In the genomic region with DNA sequence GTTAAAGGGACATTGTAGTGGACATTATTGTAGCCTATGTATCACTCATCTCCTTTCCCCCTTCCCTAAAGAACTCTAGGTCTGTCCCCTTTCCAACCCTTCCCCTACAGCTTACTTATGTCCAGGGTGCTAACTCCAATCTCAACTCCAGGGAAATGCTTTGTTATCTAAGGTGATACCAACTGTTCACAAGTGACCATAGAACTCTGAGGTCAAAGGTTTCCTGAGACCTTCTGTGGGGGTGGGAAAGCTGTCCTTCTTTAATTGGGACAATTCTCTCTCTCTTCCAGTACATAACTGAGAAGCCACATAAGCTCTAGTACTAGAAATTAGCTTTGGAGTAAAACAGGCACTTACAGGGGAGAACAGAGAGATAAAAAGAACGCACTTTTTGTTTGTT, we compare ENCODE assay signal across 26 cellular contexts.
DNase-seq lines count a peak whose midpoint lies in the region; ATAC-seq, FAIRE-seq and TF ChIP-seq lines count a peak whose summit lies in the region.
"Had no signal": no experiment of that assay in that cellular context is flagged by ENCODE, and none has a peak within 500 bp of the region (broad histone marks: within the 10 kb centered on the region; RNA-seq: fewer than 3 reads in every experiment).

No MANE protein-coding gene starts in this region.

- intact Hi-C loops in HepG2 (cut with micrococcal nuclease; ENCODE audit: unreplicated experiment): no loop called here

- 52% methylated on average over 1 of the region's 1 CpG for WGBS in liver
- 18% methylated on average over 1 of the region's 1 CpG for WGBS in HepG2 (ENCODE audit: low lambda C conversion rate)
- WGBS in small intestine, 3 donors: 81 to 87% (median 82%) methylated on average over 1 of the region's 1 CpG

- ATAC-seq in HepG2 (no peak), GM18861 (IDR thresholded peaks at IDR 0.05; ENCODE audit: unreplicated experiment) (no peak)
- ATAC-seq: A549 had no signal

- FAIRE-seq in HepG2 (lab: Jason Lieb, UNC): no peak
- FAIRE-seq in small intestine (lab: Jason Lieb, UNC): no peak
- FAIRE-seq: A549, D721Med, GM12891, GM18507, H54 had no signal

- H3K36me3 ChIP-seq in liver (ENCODE audit: control insufficient read depth in 4 of 4, insufficient read depth in 3 of 4, low read depth in 1 of 4, low read length in 3 of 4) (no peaks in the 10 kb centered on the region), HepG2 (replicated peaks in 1 of 2; ENCODE audit: control insufficient read depth in 1 of 2, insufficient read depth in 2 of 2, low read length in 2 of 2) (no peaks in the 10 kb centered on the region), neural progenitor cell (no peaks in the 10 kb centered on the region), small intestine (ENCODE audit: control insufficient read depth in 2 of 2, insufficient read depth in 2 of 2, low read length in 2 of 2) (peaks cover 0 to 3% of the 10 kb centered on the region in 2 donors)
- H3K36me3 ChIP-seq: BE2C; BLaER1 treated with 17β-estradiol and CSF1 and Interleukin-3, amounts not matched to agents 10 nM and 100 nM; HAP-1 had no signal

- H3K4me1 Mint-ChIP-seq in neural progenitor cell: no peaks in the 10 kb centered on the region
- H3K4me1 Mint-ChIP-seq: CD14-positive monocyte had no signal

- TF ChIP-seq POLR2A in HepG2 (IDR thresholded peaks at IDR 0.05; ENCODE audit: insufficient read depth in 1 of 2, low read depth in 2 of 2, low read length in 2 of 2): no peak

- DNase-seq in HepG2 (ENCODE audit: low spot score): no peak
- DNase-seq in neural progenitor cell (ENCODE audit: low spot score): no peak
- DNase-seq in small intestine: peak; percentile 59
- DNase-seq in coronary artery (ENCODE audit: low spot score): no peak
- DNase-seq: 8988T; ACHN; AML-193; BE2C; CD4-positive, alpha-beta T cell; CD8-positive, alpha-beta memory T cell; DMS 273 treated with DMSO at 0.1 percent for 48 hours; DMS79; EL; GF-D8; GOT3; HFFc6 had no signal

- H4K20me1 ChIP-seq in HepG2 (ENCODE audit: insufficient read depth, low read length): no peaks in the 10 kb centered on the region
- H4K20me1 ChIP-seq in neural progenitor cell (ENCODE audit: low read depth): no peaks in the 10 kb centered on the region
- H4K20me1 ChIP-seq: BLaER1 treated with 17β-estradiol and CSF1 and Interleukin-3, amounts not matched to agents 10 nM and 100 nM had no signal

- H3K9ac ChIP-seq in liver (ENCODE audit: low read depth in 1 of 2, low read length in 2 of 2): no peak overlapping the region
- H3K9ac ChIP-seq in HepG2 (ENCODE audit: insufficient read depth, low read depth, low read length): no peak overlapping the region
- H3K9ac ChIP-seq in neural progenitor cell: no peak overlapping the region
- H3K9ac ChIP-seq: BLaER1 treated with 17β-estradiol and CSF1 and Interleukin-3, amounts not matched to agents 10 nM and 100 nM had no signal

- in situ Hi-C loops in HepG2 (cut with HindIII; ENCODE audit: extremely low pct_ligation_motif_present, low pct_unique_long_range_greater_than_20kb): no loop called here

- no TSS peak for BruUV-seq in HepG2 (replicated peaks; lab: Mats Ljungman, UMichigan)

- H3K4me3 Mint-ChIP-seq in neural progenitor cell: no peak overlapping the region
- H3K4me3 Mint-ChIP-seq: CD14-positive monocyte; CD4-positive, alpha-beta T cell; HFFc6 had no signal

- H3K4me3 ChIP-seq in liver (ENCODE audit: low read depth in 1 of 3, low read length in 3 of 3): no peak overlapping the region
- no peak overlapping the region for H3K4me3 ChIP-seq in HepG2 (replicated peaks in 1 of 3; ENCODE audit: insufficient read depth in 1 of 3, low read depth in 2 of 3, low read length in 3 of 3)
- no peak overlapping the region for H3K4me3 ChIP-seq in neural progenitor cell
- no peak overlapping the region for H3K4me3 ChIP-seq in small intestine (ENCODE audit: low read depth in 1 of 2, low read length in 2 of 2)
- H3K4me3 ChIP-seq in coronary artery: no peak overlapping the region
- H3K4me3 ChIP-seq: A549; BLaER1 treated with 17β-estradiol and CSF1 and Interleukin-3, amounts not matched to agents 10 nM and 100 nM; HAP-1 had no signal

- H3K27me3 ChIP-seq in liver (ENCODE audit: control insufficient read depth in 4 of 4, insufficient read depth in 4 of 4, low read length in 3 of 4) (no peaks in the 10 kb centered on the region), HepG2 (ENCODE audit: control insufficient read depth in 1 of 2, insufficient read depth in 2 of 2, low read length in 2 of 2) (no peaks in the 10 kb centered on the region), neural progenitor cell (no peaks in the 10 kb centered on the region), small intestine (ENCODE audit: control insufficient read depth in 2 of 2, insufficient read depth in 2 of 2, low read length in 2 of 2) (no peaks in the 10 kb centered on the region)
- H3K27me3 ChIP-seq: BE2C; BLaER1 treated with 17β-estradiol and CSF1 and Interleukin-3, amounts not matched to agents 10 nM and 100 nM had no signal

- peak overlapping the region; percentile 18 for H3K27ac Mint-ChIP-seq in neural progenitor cell
- H3K27ac Mint-ChIP-seq: CD14-positive monocyte; CD4-positive, alpha-beta T cell; HFFc6 had no signal

- H3K9me3 ChIP-seq in liver (ENCODE audit: control insufficient read depth in 4 of 4, low read length in 3 of 4): no peaks in the 10 kb centered on the region
- H3K9me3 ChIP-seq in HepG2 (ENCODE audit: low read length): no peaks in the 10 kb centered on the region
- H3K9me3 ChIP-seq in neural progenitor cell (ENCODE audit: low read depth): no peaks in the 10 kb centered on the region
- H3K9me3 ChIP-seq in small intestine (ENCODE audit: control insufficient read depth, low read depth): no peaks in the 10 kb centered on the region
- H3K9me3 ChIP-seq: A549, BE2C, HAP-1 had no signal

- H3K4me1 ChIP-seq in liver (ENCODE audit: control insufficient read depth in 4 of 4, insufficient read depth in 4 of 4, low read length in 3 of 4) (peaks cover 0 to 10% (median 1%) of the 10 kb centered on the region in 4 donors), HepG2 (ENCODE audit: insufficient read depth, low read length) (no peaks in the 10 kb centered on the region), neural progenitor cell (peaks cover 2% of the 10 kb centered on the region), small intestine (ENCODE audit: control insufficient read depth in 2 of 2, insufficient read depth in 1 of 2, low read depth in 1 of 2, low read length in 1 of 2) (peaks cover 0 to 2% of the 10 kb centered on the region in 2 donors)
- H3K4me1 ChIP-seq: A549; BE2C; BLaER1 treated with 17β-estradiol and CSF1 and Interleukin-3, amounts not matched to agents 10 nM and 100 nM; HAP-1 had no signal

- peaks cover 2% of the 10 kb centered on the region for H3K9me3 Mint-ChIP-seq in neural progenitor cell
- H3K9me3 Mint-ChIP-seq: CD4-positive, alpha-beta T cell; HFFc6 had no signal

- H3F3A ChIP-seq in neural progenitor cell (ENCODE audit: low read depth): no peaks in the 10 kb centered on the region

- H2AFZ ChIP-seq in HepG2 (ENCODE audit: low read length) (no peak overlapping the region), neural progenitor cell (replicated peaks) (no peak overlapping the region)

- H3K79me2 ChIP-seq in HepG2 (ENCODE audit: insufficient read depth, low read length) (no peaks in the 10 kb centered on the region), neural progenitor cell (ENCODE audit: low read depth) (no peaks in the 10 kb centered on the region)

- CTCF ChIA-PET in HepG2 (lab: Yijun Ruan, JAX; ENCODE audit: low intra/inter-chr PET ratio, low total read pairs): no interaction called here

- no peak for TF ChIP-seq EP300 in HepG2 (IDR thresholded peaks at IDR 0.05; ENCODE audit: low read depth in 2 of 2, low read length in 2 of 2)
- TF ChIP-seq EP300 in HepG2 (CRISPR knock-in tag; IDR thresholded peaks at IDR 0.05; ENCODE audit: borderline replicate concordance): no peak

- H3K36me3 Mint-ChIP-seq in neural progenitor cell: no peaks in the 10 kb centered on the region
- H3K36me3 Mint-ChIP-seq: CD14-positive monocyte had no signal

- no peak for TF ChIP-seq RAD21 in liver (IDR thresholded peaks at IDR 0.05)
- TF ChIP-seq RAD21 in HepG2 (CRISPR knock-in tag; IDR thresholded peaks at IDR 0.05): no peak

- H3K4me2 ChIP-seq in HepG2 (ENCODE audit: low read depth, low read length): no peak overlapping the region
- no peak overlapping the region for H3K4me2 ChIP-seq in neural progenitor cell
- H3K4me2 ChIP-seq: A549; BLaER1 treated with 17β-estradiol and CSF1 and Interleukin-3, amounts not matched to agents 10 nM and 100 nM had no signal

- no peak for TF ChIP-seq CTCF in liver (IDR thresholded peaks at IDR 0.05; ENCODE audit: low read depth, low read length, missing input control)
- no peak for TF ChIP-seq CTCF in HepG2 (CRISPR knock-in tag; IDR thresholded peaks at IDR 0.05)
- TF ChIP-seq CTCF in neural progenitor cell (IDR thresholded peaks at IDR 0.05): no peak
- no peak for TF ChIP-seq CTCF in coronary artery (IDR thresholded peaks at IDR 0.05)

- POLR2A ChIA-PET in HepG2 (lab: Yijun Ruan, JAX): no interaction called here

- H3K27ac ChIP-seq in liver (ENCODE audit: low read depth in 1 of 2, low read length in 2 of 2) (no peak overlapping the region), HepG2 (ENCODE audit: extremely low read length, insufficient read depth, low read length) (no peak overlapping the region), neural progenitor cell (no peak overlapping the region), small intestine (ENCODE audit: low read depth in 1 of 2, low read length in 1 of 2) (no peak overlapping the region), coronary artery (no peak overlapping the region)
- H3K27ac ChIP-seq: A549; BLaER1 treated with 17β-estradiol and CSF1 and Interleukin-3, amounts not matched to agents 10 nM and 100 nM had no signal

- H3K27me3 Mint-ChIP-seq in neural progenitor cell (ENCODE audit: insufficient read depth, low read depth): no peaks in the 10 kb centered on the region
- H3K27me3 Mint-ChIP-seq: CD4-positive, alpha-beta T cell had no signal

TF ChIP-seq in liver, 16 proteins besides CTCF, POLR2A, EP300 and RAD21:
- TF ChIP-seq HNF4A (conservative IDR thresholded peaks at IDR 0.05) (peak; percentile 42 to 55), YY1 (IDR thresholded peaks at IDR 0.05) (no peak), RXRA (IDR thresholded peaks at IDR 0.05) (no peak), FOXA2 (IDR thresholded peaks at IDR 0.05) (no peak), JUND (IDR thresholded peaks at IDR 0.05) (no peak), TAF1 (conservative IDR thresholded peaks at IDR 0.05) (no peak)

TF ChIP-seq in HepG2, 621 proteins besides CTCF, POLR2A, EP300 and RAD21:
- TF ChIP-seq ZFY (CRISPR knock-in tag; IDR thresholded peaks at IDR 0.05): no peak
- TF ChIP-seq GATA4 (IDR thresholded peaks at IDR 0.05; ENCODE audit: borderline replicate concordance, low read depth): no peak
- no peak for TF ChIP-seq HOXA3 (CRISPR knock-in tag; IDR thresholded peaks at IDR 0.05)
- TF ChIP-seq HNRNPK (IDR thresholded peaks at IDR 0.05; ENCODE audit: low read depth, low read length, poor library complexity, severe bottlenecking): no peak
